ENCODE assay signal across 10 cellular contexts in the genomic region with DNA sequence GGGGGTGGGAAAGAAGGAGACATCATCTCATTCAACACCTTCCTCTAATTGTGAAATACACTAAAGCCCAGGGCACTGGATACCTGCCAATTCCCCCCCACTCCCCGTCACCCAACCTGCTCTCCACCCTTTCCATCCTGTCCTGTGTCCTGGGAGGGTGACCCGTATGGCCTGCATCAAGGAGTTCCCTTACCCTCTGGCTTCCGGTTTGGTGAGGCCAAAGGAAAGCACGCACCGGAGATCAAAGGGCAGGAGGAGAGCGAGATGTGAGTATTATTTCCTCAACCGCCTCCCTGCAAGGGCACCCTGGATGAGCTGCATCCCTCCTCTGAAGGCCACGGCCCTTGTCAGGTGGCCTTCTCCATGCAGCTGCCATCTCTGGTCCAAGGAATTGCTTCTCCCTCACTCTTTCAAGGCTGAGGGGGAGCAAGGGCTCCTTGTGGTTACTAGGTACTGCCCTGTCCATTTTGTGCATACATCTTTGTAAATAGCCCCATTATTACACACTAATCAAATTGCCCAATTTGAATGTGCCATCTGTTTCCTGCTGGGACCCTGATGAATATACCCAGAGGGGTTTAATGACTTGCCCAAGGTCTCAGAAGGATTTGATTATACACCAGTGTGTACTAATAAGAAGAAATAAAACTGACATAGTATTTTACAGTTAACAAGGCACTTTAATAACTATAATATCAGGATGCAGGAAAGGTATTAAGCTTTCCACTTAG.
DNase-seq lines count a peak whose midpoint lies in the region; ATAC-seq and FAIRE-seq lines count a peak whose summit lies in the region.
"Had no signal": no experiment of that assay in that cellular context is flagged by ENCODE, and none has a peak within 500 bp of the region (broad histone marks: within the 10 kb centered on the region; RNA-seq: fewer than 3 reads in every experiment).

No MANE protein-coding gene starts in this region.

- peak overlapping the region in 6 of 11 experiments; percentile 7 to 63 (median 55); a peak in 11 of 22 replicates for H3K9ac ChIP-seq in BLaER1 treated with 17β-estradiol and CSF1 and Interleukin-3, amounts not matched to agents 10 nM and 100 nM

- no peaks in the 10 kb centered on the region for H3K36me3 ChIP-seq in BLaER1 treated with 17β-estradiol and CSF1 and Interleukin-3, amounts not matched to agents 10 nM and 100 nM

- H3K9me3 ChIP-seq in BLaER1 treated with 17β-estradiol and CSF1 and Interleukin-3, amounts not matched to agents 10 nM and 100 nM (replicated peaks in 1 of 11), result no peaks in the 10 kb centered on the region

- H3K4me1 ChIP-seq in BLaER1 treated with 17β-estradiol and CSF1 and Interleukin-3, amounts not matched to agents 10 nM and 100 nM, result peaks cover 70 to 94% (median 77%) of the 10 kb centered on the region in 10 experiments

- H3K4me1 Mint-ChIP-seq in naive thymus-derived CD8-positive, alpha-beta T cell, result peaks cover 18 to 74% (median 46%) of the 10 kb centered on the region in 4 donors
- peaks cover 32% of the 10 kb centered on the region for H3K4me1 Mint-ChIP-seq in activated CD8-positive, alpha-beta memory T cell treated with anti-CD3 and anti-CD28 coated beads, Interleukin-2, amount 10 ng/mL, durations not matched to agents 7 days and 5 days

- peak overlapping the region in 6 of 10 donors; percentile 20 to 60 (median 37) for H3K4me3 Mint-ChIP-seq in naive thymus-derived CD8-positive, alpha-beta T cell
- H3K4me3 Mint-ChIP-seq in activated CD8-positive, alpha-beta memory T cell treated with anti-CD3 and anti-CD28 coated beads, Interleukin-2, amount 10 ng/mL, durations not matched to agents 7 days and 5 days, result no peak overlapping the region

- CTCF ChIA-PET in activated CD8-positive, alpha-beta memory T cell treated with anti-CD3 and anti-CD28 coated beads, Interleukin-2, amount 10 ng/mL, durations not matched to agents 7 days and 5 days (lab: Charles Lee), result interaction anchor here (1.7 kb wide), 1 partner anchor 19 kb away, joined by 5 read pairs; no protein-coding TSS in a partner anchor

- ATAC-seq in naive thymus-derived CD8-positive, alpha-beta T cell, result peak in 1 of 2 donors; percentile 15
- no peak for ATAC-seq in activated CD8-positive, alpha-beta memory T cell treated with anti-CD3 and anti-CD28 coated beads, Interleukin-2, amount 10 ng/mL, durations not matched to agents 7 days and 5 days

- peak overlapping the region; percentile 32 to 93 (median 83) for H3K4me2 ChIP-seq in BLaER1 treated with 17β-estradiol and CSF1 and Interleukin-3, amounts not matched to agents 10 nM and 100 nM

- H3K9me3 Mint-ChIP-seq in naive thymus-derived CD8-positive, alpha-beta T cell, result no peaks in the 10 kb centered on the region
- no peaks in the 10 kb centered on the region for H3K9me3 Mint-ChIP-seq in activated CD8-positive, alpha-beta memory T cell treated with anti-CD3 and anti-CD28 coated beads, Interleukin-2, amount 10 ng/mL, durations not matched to agents 7 days and 5 days (ENCODE audit: low read depth)

- H3K27me3 Mint-ChIP-seq in naive thymus-derived CD8-positive, alpha-beta T cell, result peaks cover 0 to 2% (median 0%) of the 10 kb centered on the region in 5 donors
- peaks cover 2% of the 10 kb centered on the region for H3K27me3 Mint-ChIP-seq in activated CD8-positive, alpha-beta memory T cell treated with anti-CD3 and anti-CD28 coated beads, Interleukin-2, amount 10 ng/mL, durations not matched to agents 7 days and 5 days

- FAIRE-seq in GM19239 (lab: Jason Lieb, UNC), result no peak
- FAIRE-seq: islet of Langerhans had no signal

- H3K27ac Mint-ChIP-seq in naive thymus-derived CD8-positive, alpha-beta T cell, result peak overlapping the region; percentile 6 to 79 (median 46)
- H3K27ac Mint-ChIP-seq in activated CD8-positive, alpha-beta memory T cell treated with anti-CD3 and anti-CD28 coated beads, Interleukin-2, amount 10 ng/mL, durations not matched to agents 7 days and 5 days, result no peak overlapping the region

- H3K36me3 Mint-ChIP-seq in naive thymus-derived CD8-positive, alpha-beta T cell, result no peaks in the 10 kb centered on the region
- H3K36me3 Mint-ChIP-seq in activated CD8-positive, alpha-beta memory T cell treated with anti-CD3 and anti-CD28 coated beads, Interleukin-2, amount 10 ng/mL, durations not matched to agents 7 days and 5 days, result no peaks in the 10 kb centered on the region

- H3K27ac ChIP-seq in BLaER1 treated with 17β-estradiol and CSF1 and Interleukin-3, amounts not matched to agents 10 nM and 100 nM, result peak overlapping the region in 8 of 11 experiments; percentile 31 to 85 (median 76); a peak in 16 of 22 replicates

- H4K20me1 ChIP-seq in BLaER1 treated with 17β-estradiol and CSF1 and Interleukin-3, amounts not matched to agents 10 nM and 100 nM, result no peaks in the 10 kb centered on the region

- no peaks in the 10 kb centered on the region for H3K27me3 ChIP-seq in BLaER1 treated with 17β-estradiol and CSF1 and Interleukin-3, amounts not matched to agents 10 nM and 100 nM

- H3K4me3 ChIP-seq in BLaER1 treated with 17β-estradiol and CSF1 and Interleukin-3, amounts not matched to agents 10 nM and 100 nM, result no peak overlapping the region

- POLR2A ChIA-PET in naive thymus-derived CD8-positive, alpha-beta T cell (lab: Charles Lee), result no interaction called here

- peak; percentile 25 for DNase-seq in NAMALWA (ENCODE audit: low spot score)
- DNase-seq in activated effector memory CD4-positive, alpha-beta T cell treated with anti-CD3 and anti-CD28 coated beads, Interleukin-2, amount 50 U/mL, for 16 hours, result peak; percentile 72
- peak in 3 of 10 donors; percentile 12 to 15 (median 15) for DNase-seq in naive thymus-derived CD8-positive, alpha-beta T cell
- no peak for DNase-seq in NCI-H226
- DNase-seq in GM19239 (ENCODE audit: insufficient read length, low spot score), result no peak
- no peak for DNase-seq in GM19238 (ENCODE audit: insufficient read length, low spot score)
- no peak for DNase-seq in activated CD8-positive, alpha-beta memory T cell treated with anti-CD3 and anti-CD28 coated beads, Interleukin-2, amount 10 ng/mL, durations not matched to agents 7 days and 5 days
- DNase-seq: SHP77 had no signal

Comparison
In these comparisons a context has a peak if more than half of its experiments do, and no peak if none do; other contexts are left out.
1. DNase-seq: peak in NAMALWA (single experiment) and activated effector memory CD4-positive, alpha-beta T cell treated with anti-CD3 and anti-CD28 coated beads, Interleukin-2, amount 50 U/mL, for 16 hours (single experiment); none in NCI-H226 (single experiment), GM19239 (single experiment), GM19238 (single experiment) and activated CD8-positive, alpha-beta memory T cell treated with anti-CD3 and anti-CD28 coated beads, Interleukin-2, amount 10 ng/mL, durations not matched to agents 7 days and 5 days (single experiment).